ENCODE assay signal across 39 cellular contexts in genomic region chr18:71134122-71134521, GRCh38.
"Had no signal": no experiment of that assay in that cellular context is flagged by ENCODE, and none has a peak within 500 bp of the region (broad histone marks: within the 10 kb centered on the region; RNA-seq: fewer than 3 reads in every experiment).

No MANE protein-coding gene starts in this region.

- ATAC-seq: activated naive CD4-positive, alpha-beta T cell treated with anti-CD3 and anti-CD28 coated beads, Interleukin-2, amount 50 U/mL, for 72 hours; activated naive CD8-positive, alpha-beta T cell treated with anti-CD3 and anti-CD28 coated beads, Interleukin-2, amount 50 U/mL, for 24 hours; activated T-cell treated with anti-CD3 and anti-CD28 coated beads, Interleukin-2, amount 50 U/mL, for 4 hours; activated T-cell treated with anti-CD3 and anti-CD28 coated beads, Interleukin-2, amount 50 U/mL, for 72 hours; body of pancreas had no signal

- H3K4me1 Mint-ChIP-seq: activated naive CD4-positive, alpha-beta T cell treated with anti-CD3 and anti-CD28 coated beads, Interleukin-2, amount 10 ng/mL, durations not matched to agents 7 days and 5 days; activated naive CD4-positive, alpha-beta T cell treated with anti-CD3 and anti-CD28 coated beads, Interleukin-2, amount 50 U/mL, for 24 hours; activated naive CD8-positive, alpha-beta T cell treated with anti-CD3 and anti-CD28 coated beads for 36 hours; activated naive CD8-positive, alpha-beta T cell treated with anti-CD3 and anti-CD28 coated beads, Interleukin-2, amount 10 ng/mL, durations not matched to agents 7 days and 5 days; activated naive CD8-positive, alpha-beta T cell treated with anti-CD3 and anti-CD28 coated beads, Interleukin-2, amount 50 U/mL, for 24 hours; brain; central memory CD8-positive, alpha-beta T cell had no signal

- FAIRE-seq: astrocyte, bronchial epithelial cell had no signal

- H3K36me3 Mint-ChIP-seq: activated naive CD4-positive, alpha-beta T cell treated with anti-CD3 and anti-CD28 coated beads, Interleukin-2, amount 10 ng/mL, durations not matched to agents 7 days and 5 days; activated naive CD4-positive, alpha-beta T cell treated with anti-CD3 and anti-CD28 coated beads, Interleukin-2, amount 50 U/mL, for 24 hours; activated naive CD4-positive, alpha-beta T cell treated with anti-CD3 and anti-CD28 coated beads, Interleukin-2, amount 50 U/mL, for 72 hours; activated naive CD8-positive, alpha-beta T cell; activated naive CD8-positive, alpha-beta T cell treated with anti-CD3 and anti-CD28 coated beads for 36 hours; activated naive CD8-positive, alpha-beta T cell treated with anti-CD3 and anti-CD28 coated beads, Interleukin-2, amount 10 ng/mL, durations not matched to agents 7 days and 5 days; brain had no signal

- H3K4me3 Mint-ChIP-seq: activated naive CD4-positive, alpha-beta T cell treated with anti-CD3 and anti-CD28 coated beads for 36 hours; activated naive CD4-positive, alpha-beta T cell treated with anti-CD3 and anti-CD28 coated beads, Interleukin-2, amount 10 ng/mL, durations not matched to agents 7 days and 5 days; activated naive CD4-positive, alpha-beta T cell treated with anti-CD3 and anti-CD28 coated beads, Interleukin-2, amount 50 U/mL, for 24 hours; activated naive CD8-positive, alpha-beta T cell; activated naive CD8-positive, alpha-beta T cell treated with anti-CD3 and anti-CD28 coated beads for 36 hours; activated naive CD8-positive, alpha-beta T cell treated with anti-CD3 and anti-CD28 coated beads, Interleukin-2, amount 10 ng/mL, durations not matched to agents 7 days and 5 days; activated naive CD8-positive, alpha-beta T cell treated with anti-CD3 and anti-CD28 coated beads, Interleukin-2, amount 50 U/mL, for 24 hours; activated T-cell treated with anti-CD3 and anti-CD28 coated beads, Interleukin-2, amount 50 U/mL, for 24 hours; activated T-cell treated with anti-CD3 and anti-CD28 coated beads, Interleukin-2, amount 50 U/mL, for 4 hours; activated T-cell treated with anti-CD3 and anti-CD28 coated beads, Interleukin-2, amount 50 U/mL, for 72 hours; activated T-helper 1 cell treated with anti-CD3 and anti-CD28 coated beads, Interleukin-12 subunit alpha, Interleukin-12 subunit beta, Interleukin-2, Interleukin-4 antibody, amounts not matched to agents 30 ng/mL and 10 ng/mL and 1 ng/mL, durations not matched to agents 14 hours and 24 hours and 36 hours; brain; central memory CD8-positive, alpha-beta T cell had no signal

- H3K4me1 ChIP-seq: adrenal gland, ascending aorta, body of pancreas, breast epithelium had no signal

- H3K27me3 Mint-ChIP-seq: activated naive CD4-positive, alpha-beta T cell treated with anti-CD3 and anti-CD28 coated beads, Interleukin-2, amount 10 ng/mL, durations not matched to agents 7 days and 5 days; activated naive CD4-positive, alpha-beta T cell treated with anti-CD3 and anti-CD28 coated beads, Interleukin-2, amount 50 U/mL, for 24 hours; activated naive CD8-positive, alpha-beta T cell; activated naive CD8-positive, alpha-beta T cell treated with anti-CD3 and anti-CD28 coated beads for 36 hours; activated naive CD8-positive, alpha-beta T cell treated with anti-CD3 and anti-CD28 coated beads, Interleukin-2, amount 10 ng/mL, durations not matched to agents 7 days and 5 days; activated naive CD8-positive, alpha-beta T cell treated with anti-CD3 and anti-CD28 coated beads, Interleukin-2, amount 50 U/mL, for 24 hours; activated T-cell treated with anti-CD3 and anti-CD28 coated beads, Interleukin-2, amount 50 U/mL, for 24 hours; central memory CD8-positive, alpha-beta T cell had no signal

- H3K9me3 ChIP-seq: adrenal gland, ascending aorta, body of pancreas, breast epithelium had no signal

- H3K27ac Mint-ChIP-seq: activated naive CD4-positive, alpha-beta T cell treated with anti-CD3 and anti-CD28 coated beads for 36 hours; activated naive CD4-positive, alpha-beta T cell treated with anti-CD3 and anti-CD28 coated beads, Interleukin-2, amount 10 ng/mL, durations not matched to agents 7 days and 5 days; activated naive CD4-positive, alpha-beta T cell treated with anti-CD3 and anti-CD28 coated beads, Interleukin-2, amount 50 U/mL, for 24 hours; activated naive CD4-positive, alpha-beta T cell treated with anti-CD3 and anti-CD28 coated beads, Interleukin-2, amount 50 U/mL, for 72 hours; activated naive CD8-positive, alpha-beta T cell; activated naive CD8-positive, alpha-beta T cell treated with anti-CD3 and anti-CD28 coated beads for 36 hours; activated naive CD8-positive, alpha-beta T cell treated with anti-CD3 and anti-CD28 coated beads, Interleukin-2, amount 10 ng/mL, durations not matched to agents 7 days and 5 days; activated naive CD8-positive, alpha-beta T cell treated with anti-CD3 and anti-CD28 coated beads, Interleukin-2, amount 50 U/mL, for 24 hours; activated T-cell treated with anti-CD3 and anti-CD28 coated beads, Interleukin-2, amount 50 U/mL, for 24 hours; activated T-cell treated with anti-CD3 and anti-CD28 coated beads, Interleukin-2, amount 50 U/mL, for 72 hours; activated T-helper 1 cell treated with anti-CD3 and anti-CD28 coated beads, Interleukin-12 subunit alpha, Interleukin-12 subunit beta, Interleukin-2, Interleukin-4 antibody, amounts not matched to agents 30 ng/mL and 10 ng/mL and 1 ng/mL, durations not matched to agents 14 hours and 24 hours and 36 hours; activated T-helper 2 cell treated with anti-CD3 and anti-CD28 coated beads, Interferon-gamma antibody, Interleukin-2, Interleukin-4, amounts not matched to agents 10 μg/mL and 5 μg/mL and 100 μg/mL, durations not matched to agents 14 hours and 24 hours and 36 hours; brain had no signal

- H3K9me3 Mint-ChIP-seq: activated naive CD4-positive, alpha-beta T cell treated with anti-CD3 and anti-CD28 coated beads for 36 hours; activated naive CD4-positive, alpha-beta T cell treated with anti-CD3 and anti-CD28 coated beads, Interleukin-2, amount 50 U/mL, for 24 hours; activated naive CD8-positive, alpha-beta T cell treated with anti-CD3 and anti-CD28 coated beads for 36 hours had no signal

- H3K4me3 ChIP-seq: adrenal gland, ascending aorta, body of pancreas, breast epithelium, cardiac muscle cell had no signal

- H3K27me3 ChIP-seq: adrenal gland, ascending aorta, body of pancreas, brain microvascular endothelial cell, breast epithelium, cardiac muscle cell had no signal

- H3K36me3 ChIP-seq: adrenal gland, ascending aorta, brain microvascular endothelial cell, breast epithelium, cardiac muscle cell had no signal

- H3K27ac ChIP-seq: adrenal gland, ascending aorta, body of pancreas, brain microvascular endothelial cell, breast epithelium, cardiac muscle cell had no signal

- DNase-seq: activated effector memory CD4-positive, alpha-beta T cell treated with anti-CD3 and anti-CD28 coated beads, Interleukin-2, amount 50 U/mL, for 16 hours; activated effector memory CD4-positive, alpha-beta T cell treated with Interleukin-2 at 50 U/mL for 16 hours; activated gamma-delta T cell; activated gamma-delta T cell treated with Interleukin-2 at 50 U/mL for 16 hours; activated naive CD4-positive, alpha-beta T cell; activated naive CD4-positive, alpha-beta T cell treated with anti-CD3 and anti-CD28 coated beads for 36 hours; activated naive CD4-positive, alpha-beta T cell treated with anti-CD3 and anti-CD28 coated beads, Interleukin-2, amount 10 ng/mL, durations not matched to agents 7 days and 5 days; activated naive CD4-positive, alpha-beta T cell treated with anti-CD3 and anti-CD28 coated beads, Interleukin-2, amount 50 U/mL, for 16 hours; activated naive CD4-positive, alpha-beta T cell treated with Interleukin-2 at 50 U/mL for 16 hours; activated naive CD8-positive, alpha-beta T cell treated with anti-CD3 and anti-CD28 coated beads for 36 hours; activated naive CD8-positive, alpha-beta T cell treated with anti-CD3 and anti-CD28 coated beads, Interleukin-2, amount 10 ng/mL, durations not matched to agents 7 days and 5 days; activated naive CD8-positive, alpha-beta T cell treated with anti-CD3 and anti-CD28 coated beads, Interleukin-2, amount 50 U/mL, for 24 hours; activated T-cell treated with anti-CD3 and anti-CD28 coated beads, Interleukin-2, amount 50 U/mL, for 1 hour; activated T-cell treated with anti-CD3 and anti-CD28 coated beads, Interleukin-2, amount 50 U/mL, for 24 hours; activated T-cell treated with anti-CD3 and anti-CD28 coated beads, Interleukin-2, amount 50 U/mL, for 4 hours; activated T-cell treated with anti-CD3 and anti-CD28 coated beads, Interleukin-2, amount 50 U/mL, for 48 hours; activated T-cell treated with anti-CD3 and anti-CD28 coated beads, Interleukin-2, amount 50 U/mL, for 72 hours; adrenal gland; amniotic stem cell; amygdala; anterior cingulate cortex; aorta; body of pancreas; brain microvascular endothelial cell; caudate nucleus; central memory CD4-positive, alpha-beta T cell; cerebellar nuclear complex had no signal
